Comparison of ENCODE assay signal across 14 cellular contexts in genomic region chr20:60254901-60255411, GRCh38.
DNase-seq lines count a peak whose midpoint lies in the region; ATAC-seq and TF ChIP-seq lines count a peak whose summit lies in the region.
"Had no signal": no experiment of that assay in that cellular context is flagged by ENCODE, and none has a peak within 500 bp of the region (broad histone marks: within the 10 kb centered on the region; RNA-seq: fewer than 3 reads in every experiment).

No MANE protein-coding gene starts in this region.

- H3K4me3 ChIP-seq in retinal pigment epithelial cell (ENCODE audit: low read length): no peak overlapping the region
- no peak overlapping the region for H3K4me3 ChIP-seq in upper lobe of left lung
- H3K4me3 ChIP-seq: lung had no signal

- CTCF ChIA-PET in activated naive CD4-positive, alpha-beta T cell treated with anti-CD3 and anti-CD28 coated beads for 36 hours (lab: Charles Lee): no interaction called here

- TF ChIP-seq EP300 in upper lobe of left lung (IDR thresholded peaks at IDR 0.05): no peak

- H3K36me3 ChIP-seq in upper lobe of left lung: no peaks in the 10 kb centered on the region

- intact Hi-C loops in activated naive CD4-positive, alpha-beta T cell treated with anti-CD3 and anti-CD28 coated beads for 36 hours (cut with micrococcal nuclease): no loop called here

- peak; percentile 40 for DNase-seq in NCI-H146 (lab: John Stamatoyannopoulos, UW)
- no peak for DNase-seq in NCI-H146 treated with DMSO at 0.1 percent for 48 hours (lab: John Stamatoyannopoulos, UW; ENCODE audit: unreplicated experiment)
- DNase-seq in NCI-H1417 treated with DMSO at 0.1 percent for 48 hours (lab: John Stamatoyannopoulos, UW): peak; percentile 49
- no peak for DNase-seq in effector memory CD8-positive, alpha-beta T cell
- DNase-seq in retinal pigment epithelial cell (ENCODE audit: low read depth): peak; percentile 86
- no peak for DNase-seq in NCI-H345 (lab: John Stamatoyannopoulos, UW)
- no peak for DNase-seq in upper lobe of left lung
- DNase-seq in activated naive CD4-positive, alpha-beta T cell treated with anti-CD3 and anti-CD28 coated beads for 36 hours: no peak
- DNase-seq: activated CD4-positive, alpha-beta T cell treated with anti-CD3 and anti-CD28 coated beads, Interleukin-2, amount 50 U/mL, for 4 hours; right cardiac atrium had no signal

- no peaks in the 10 kb centered on the region for H3K4me1 Mint-ChIP-seq in effector memory CD8-positive, alpha-beta T cell (ENCODE audit: low read depth in 2 of 2)
- no peaks in the 10 kb centered on the region for H3K4me1 Mint-ChIP-seq in activated naive CD4-positive, alpha-beta T cell treated with anti-CD3 and anti-CD28 coated beads for 36 hours (ENCODE audit: low read depth)

- no peak for ATAC-seq in effector memory CD8-positive, alpha-beta T cell (replicated peaks)
- ATAC-seq in upper lobe of left lung (ENCODE audit: low FRiP score in 2 of 2): no peak
- ATAC-seq: esophagus mucosa had no signal

- no peaks in the 10 kb centered on the region for H3K9me3 Mint-ChIP-seq in effector memory CD8-positive, alpha-beta T cell
- no peaks in the 10 kb centered on the region for H3K9me3 Mint-ChIP-seq in activated naive CD4-positive, alpha-beta T cell treated with anti-CD3 and anti-CD28 coated beads for 36 hours

- H3K27me3 Mint-ChIP-seq in effector memory CD8-positive, alpha-beta T cell: peaks cover 0 to 16% of the 10 kb centered on the region in 2 donors
- H3K27me3 Mint-ChIP-seq in activated naive CD4-positive, alpha-beta T cell treated with anti-CD3 and anti-CD28 coated beads for 36 hours (ENCODE audit: low read depth): no peaks in the 10 kb centered on the region

- no peaks in the 10 kb centered on the region for H3K9me3 ChIP-seq in upper lobe of left lung

- no peaks in the 10 kb centered on the region for H3K27me3 ChIP-seq in upper lobe of left lung

- no peak for TF ChIP-seq CTCF in retinal pigment epithelial cell (conservative IDR thresholded peaks at IDR 0.05; ENCODE audit: low read depth, low read length)
- TF ChIP-seq CTCF in upper lobe of left lung (IDR thresholded peaks at IDR 0.05): no peak

- 45 to 51% methylated on average over 6 of the region's 6 CpGs for WGBS in upper lobe of left lung, 2 donors

- H3K27ac Mint-ChIP-seq in effector memory CD8-positive, alpha-beta T cell: peak overlapping the region; percentile 23 to 35
- H3K27ac Mint-ChIP-seq in activated naive CD4-positive, alpha-beta T cell treated with anti-CD3 and anti-CD28 coated beads for 36 hours: no peak overlapping the region

- no peak overlapping the region for H3K4me3 Mint-ChIP-seq in effector memory CD8-positive, alpha-beta T cell
- no peak overlapping the region for H3K4me3 Mint-ChIP-seq in activated naive CD4-positive, alpha-beta T cell treated with anti-CD3 and anti-CD28 coated beads for 36 hours

- no peaks in the 10 kb centered on the region for H3K36me3 Mint-ChIP-seq in effector memory CD8-positive, alpha-beta T cell (ENCODE audit: insufficient read depth)
- no peaks in the 10 kb centered on the region for H3K36me3 Mint-ChIP-seq in activated naive CD4-positive, alpha-beta T cell treated with anti-CD3 and anti-CD28 coated beads for 36 hours (ENCODE audit: low read depth)

- TF ChIP-seq POLR2A in upper lobe of left lung (IDR thresholded peaks at IDR 0.05): no peak

- no peak overlapping the region for H3K27ac ChIP-seq in upper lobe of left lung
- H3K27ac ChIP-seq: 22Rv1, HL-60 had no signal

- H3K4me1 ChIP-seq in upper lobe of left lung: no peaks in the 10 kb centered on the region

Comparison
In these comparisons a context has a peak if more than half of its experiments do, and no peak if none do; other contexts are left out.
1. DNase-seq: peak in NCI-H146 (single experiment), NCI-H1417 treated with DMSO at 0.1 percent for 48 hours (single experiment) and retinal pigment epithelial cell (single experiment); none in NCI-H146 treated with DMSO at 0.1 percent for 48 hours (single experiment), effector memory CD8-positive, alpha-beta T cell (0 of 3), NCI-H345 (single experiment), upper lobe of left lung (0 of 2) and activated naive CD4-positive, alpha-beta T cell treated with anti-CD3 and anti-CD28 coated beads for 36 hours (single experiment).